ENCODE assay signal across 13 cellular contexts in the genomic region with DNA sequence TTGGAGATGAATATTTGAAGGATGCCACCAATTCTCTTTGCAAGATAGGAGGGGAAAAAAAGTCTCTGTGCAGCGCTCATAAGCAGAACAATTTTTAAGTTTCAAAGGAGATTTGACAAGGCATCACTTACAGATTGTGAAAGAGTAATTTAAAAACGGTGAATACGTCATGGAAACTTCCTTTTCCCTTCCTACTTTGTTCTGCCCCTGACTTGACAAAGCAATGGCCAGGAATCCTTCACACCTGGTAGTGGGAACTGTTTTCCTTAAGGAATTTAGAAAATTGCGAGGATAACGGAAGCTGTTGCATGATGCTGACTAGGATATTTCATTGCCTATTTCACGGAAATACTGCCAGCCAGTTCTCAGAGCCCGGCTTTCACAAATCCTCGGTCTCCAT.
"Had no signal": no experiment of that assay in that cellular context is flagged by ENCODE, and none has a peak within 500 bp of the region (broad histone marks: within the 10 kb centered on the region; RNA-seq: fewer than 3 reads in every experiment).

No MANE protein-coding gene starts in this region.

- H3K4me3 ChIP-seq: body of pancreas, colonic mucosa, esophagus squamous epithelium, hepatocyte, mucosa of descending colon, tibial nerve had no signal

- H3K4me1 ChIP-seq: colonic mucosa, esophagus squamous epithelium, tibial nerve had no signal

- H3K27me3 ChIP-seq: body of pancreas, colonic mucosa, esophagus squamous epithelium, hepatocyte, tibial nerve had no signal

- H3K27ac ChIP-seq: body of pancreas, colonic mucosa, esophagus squamous epithelium, hepatocyte, tibial nerve had no signal

- H3K9me3 ChIP-seq: body of pancreas, colonic mucosa, esophagus squamous epithelium, mucosa of descending colon, tibial nerve had no signal

- H3K4me3 Mint-ChIP-seq: activated naive CD8-positive, alpha-beta T cell had no signal

- H3K4me2 ChIP-seq: hepatocyte had no signal

- ATAC-seq: activated CD4-positive, CD25-positive, alpha-beta regulatory T cell treated with anti-CD3 and anti-CD28 coated beads, Interleukin-2, amount 50 U/mL, for 24 hours; body of pancreas; left lobe of liver; mucosa of descending colon had no signal

- H3K36me3 ChIP-seq: colonic mucosa, esophagus squamous epithelium, tibial nerve had no signal

- DNase-seq: amniotic stem cell; body of pancreas; colonic mucosa; esophagus squamous epithelium; mucosa of descending colon; stimulated activated CD4-positive, alpha-beta T cell treated with anti-CD3 and anti-CD28 coated beads, Interleukin-2, amount 100 ng/mL, for 48 hours; stimulated activated naive CD4-positive, alpha-beta T cell had no signal

- H3K36me3 Mint-ChIP-seq: activated naive CD8-positive, alpha-beta T cell; naive thymus-derived CD4-positive, alpha-beta T cell had no signal

- H3K27me3 Mint-ChIP-seq: activated naive CD8-positive, alpha-beta T cell; naive thymus-derived CD4-positive, alpha-beta T cell had no signal

- H3K27ac Mint-ChIP-seq: activated naive CD8-positive, alpha-beta T cell had no signal

- H2AFZ ChIP-seq: hepatocyte had no signal

- H3K79me2 ChIP-seq: hepatocyte had no signal
